In genomic region chr11:123505546-123506299, GRCh38 we compare ENCODE assay signal across 10 cellular contexts.
A peak's percentile ranks its signal among the peaks of the same experiment; 100 is the strongest.
DNase-seq lines count a peak whose midpoint lies in the region; ATAC-seq and TF ChIP-seq lines count a peak whose summit lies in the region.
"Had no signal": no experiment of that assay in that cellular context is flagged by ENCODE, and none has a peak within 500 bp of the region (broad histone marks: within the 10 kb centered on the region; RNA-seq: fewer than 3 reads in every experiment).

No MANE protein-coding gene starts in this region.

- H3K27ac ChIP-seq in endodermal cell (ENCODE audit: low read depth, low read length) (no peak overlapping the region), transverse colon (no peak overlapping the region)

- TF ChIP-seq CTCF in endodermal cell (conservative IDR thresholded peaks at IDR 0.05) (no peak), transverse colon (IDR thresholded peaks at IDR 0.05) (no peak)

- no peak overlapping the region for H3K4me3 Mint-ChIP-seq in endodermal cell
- no peak overlapping the region for H3K4me3 Mint-ChIP-seq in effector memory CD8-positive, alpha-beta T cell
- H3K4me3 Mint-ChIP-seq: naive B cell; stimulated activated naive CD8-positive, alpha-beta T cell treated with anti-CD3 and anti-CD28 coated beads, Interleukin-15, amount 100 ng/mL, for 72 hours had no signal

- TF ChIP-seq EP300 in transverse colon (IDR thresholded peaks at IDR 0.05; ENCODE audit: low read depth), result no peak

- H3K9me3 ChIP-seq in endodermal cell (ENCODE audit: control insufficient read depth, low read length) (no peaks in the 10 kb centered on the region), transverse colon (no peaks in the 10 kb centered on the region)

- WGBS in endodermal cell (ENCODE audit: insufficient coverage in 1 of 2, insufficient read length in 1 of 2), 2 experiments, result 72 to 74% methylated on average over 6 of the region's 6 CpGs
- 65 to 71% methylated on average over 4 to 6 of the region's 6 CpGs for WGBS in transverse colon (ENCODE audit: low coverage in 1 of 2), 2 donors

- DNase-seq in DMS79 treated with DMSO at 0.1 percent for 48 hours (lab: John Stamatoyannopoulos, UW), result peak; percentile 76
- DNase-seq in endodermal cell, result peak; percentile 88
- DNase-seq in NCI-H2029 treated with DMSO at 0.1 percent for 48 hours (lab: John Stamatoyannopoulos, UW), result no peak
- no peak for DNase-seq in AG08396 (ENCODE audit: low spot score)
- no peak for DNase-seq in effector memory CD8-positive, alpha-beta T cell
- no peak for DNase-seq in transverse colon
- DNase-seq: naive B cell; stimulated activated naive CD8-positive, alpha-beta T cell treated with anti-CD3 and anti-CD28 coated beads, Interleukin-15, amount 100 ng/mL, for 72 hours had no signal

- no peaks in the 10 kb centered on the region for H3K27me3 Mint-ChIP-seq in endodermal cell (ENCODE audit: insufficient read depth)
- no peaks in the 10 kb centered on the region for H3K27me3 Mint-ChIP-seq in effector memory CD8-positive, alpha-beta T cell
- H3K27me3 Mint-ChIP-seq: stimulated activated naive CD8-positive, alpha-beta T cell treated with anti-CD3 and anti-CD28 coated beads, Interleukin-15, amount 100 ng/mL, for 72 hours had no signal

- TF ChIP-seq POLR2A in transverse colon (IDR thresholded peaks at IDR 0.05), result no peak

- in situ Hi-C loops in transverse colon (cut with MboI; ENCODE audit: low pct_ligation_motif_present in 1 of 4, low pct_unique_long_range_greater_than_20kb in 1 of 4, low sequenced_read_pairs in 3 of 4), result no loop called here

- H3K27me3 ChIP-seq in endodermal cell (ENCODE audit: control insufficient read depth, insufficient read depth, low read length, poor library complexity, severe bottlenecking) (no peaks in the 10 kb centered on the region), transverse colon (no peaks in the 10 kb centered on the region)

- no peaks in the 10 kb centered on the region for H3K9me3 Mint-ChIP-seq in endodermal cell
- H3K9me3 Mint-ChIP-seq in effector memory CD8-positive, alpha-beta T cell, result no peaks in the 10 kb centered on the region
- H3K9me3 Mint-ChIP-seq: naive B cell; stimulated activated naive CD8-positive, alpha-beta T cell treated with anti-CD3 and anti-CD28 coated beads, Interleukin-15, amount 100 ng/mL, for 72 hours had no signal

- intact Hi-C loops in transverse colon (cut with DNase I; ENCODE audit: low total_unique reads), result no loop called here

- ATAC-seq in GM19463 (IDR thresholded peaks at IDR 0.05; ENCODE audit: unreplicated experiment) (peak; percentile 81), HG03159 (IDR thresholded peaks at IDR 0.05; ENCODE audit: unreplicated experiment) (peak; percentile 67)
- ATAC-seq in effector memory CD8-positive, alpha-beta T cell (replicated peaks), result no peak
- ATAC-seq: stimulated activated naive CD8-positive, alpha-beta T cell treated with anti-CD3 and anti-CD28 coated beads, Interleukin-15, amount 100 ng/mL, for 72 hours had no signal

- no peak overlapping the region for H3K9ac ChIP-seq in endodermal cell (ENCODE audit: extremely low read depth, low read length, poor library complexity, severe bottlenecking)

- H3K4me1 Mint-ChIP-seq in endodermal cell, result peaks cover 19% of the 10 kb centered on the region
- H3K4me1 Mint-ChIP-seq in effector memory CD8-positive, alpha-beta T cell (ENCODE audit: low read depth in 2 of 2), result peaks cover 0 to 3% of the 10 kb centered on the region in 2 donors

- no peaks in the 10 kb centered on the region for H3K36me3 Mint-ChIP-seq in endodermal cell (ENCODE audit: low read depth)
- no peaks in the 10 kb centered on the region for H3K36me3 Mint-ChIP-seq in effector memory CD8-positive, alpha-beta T cell (ENCODE audit: insufficient read depth)
- H3K36me3 Mint-ChIP-seq: naive B cell had no signal

- H3K36me3 ChIP-seq in endodermal cell (ENCODE audit: control insufficient read depth, insufficient read depth, low read length) (peaks cover 13% of the 10 kb centered on the region), transverse colon (no peaks in the 10 kb centered on the region)

- peaks cover 8% of the 10 kb centered on the region for H3K4me1 ChIP-seq in endodermal cell (ENCODE audit: control insufficient read depth, insufficient read depth, low read length)
- no peaks in the 10 kb centered on the region for H3K4me1 ChIP-seq in transverse colon

- no peak overlapping the region for H3K4me3 ChIP-seq in endodermal cell (ENCODE audit: low read length)
- H3K4me3 ChIP-seq in transverse colon, result no peak overlapping the region

- H3K27ac Mint-ChIP-seq in endodermal cell, result peak overlapping the region; percentile 4
- no peak overlapping the region for H3K27ac Mint-ChIP-seq in effector memory CD8-positive, alpha-beta T cell
- H3K27ac Mint-ChIP-seq: naive B cell had no signal

Comparison
In these comparisons a context has a peak if more than half of its experiments do, and no peak if none do; other contexts are left out.
1. DNase-seq: peak in DMS79 treated with DMSO at 0.1 percent for 48 hours (single experiment) and endodermal cell (single experiment); none in NCI-H2029 treated with DMSO at 0.1 percent for 48 hours (single experiment), AG08396 (single experiment), effector memory CD8-positive, alpha-beta T cell (0 of 3) and transverse colon (single experiment).